In the genomic region with DNA sequence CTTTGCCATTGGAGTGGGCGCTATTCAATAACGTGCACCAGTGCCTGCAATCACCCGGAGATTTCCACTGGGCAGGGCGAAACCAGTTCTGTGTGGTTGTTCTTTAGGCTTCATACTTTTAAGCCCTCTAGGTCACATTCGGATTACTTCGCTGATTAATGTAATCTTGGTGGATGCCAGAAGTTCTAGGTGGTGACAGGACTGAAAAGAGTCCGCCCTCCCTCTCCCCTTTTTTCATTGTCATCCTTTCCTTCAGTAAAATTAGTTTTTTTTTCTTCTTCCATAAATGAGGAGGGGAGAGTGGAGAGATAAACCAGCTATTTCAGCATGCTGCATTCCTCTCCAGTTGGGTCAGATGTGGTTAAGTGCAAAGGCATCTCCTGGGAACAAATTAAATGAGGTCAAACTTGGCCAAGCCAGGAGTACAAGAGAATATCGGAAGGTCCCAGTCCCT, we compare ENCODE assay signal across 9 cellular contexts. TPM values are rescaled to one million over a fixed set of nuclear protein-coding genes. Genes with fewer than 3 reads are reported as not detected.
DNase-seq lines count a peak whose midpoint lies in the region; ATAC-seq, FAIRE-seq and TF ChIP-seq lines count a peak whose summit lies in the region.
"Had no signal": no experiment of that assay in that cellular context is flagged by ENCODE, and none has a peak within 500 bp of the region (broad histone marks: within the 10 kb centered on the region; RNA-seq: fewer than 3 reads in every experiment).

No MANE protein-coding gene starts in this region.

- H3K36me3 ChIP-seq in neural progenitor cell: no peaks in the 10 kb centered on the region

- no peaks in the 10 kb centered on the region for H3K4me1 ChIP-seq in neural progenitor cell

- H3K36me3 Mint-ChIP-seq in neural progenitor cell: no peaks in the 10 kb centered on the region
- H3K36me3 Mint-ChIP-seq: memory B cell had no signal

- H3K79me2 ChIP-seq in neural progenitor cell (ENCODE audit: low read depth): no peaks in the 10 kb centered on the region

- H3K4me3 ChIP-seq in AG10803 (ENCODE audit: low read length) (peak overlapping the region; percentile 53), fibroblast of the aortic adventitia (ENCODE audit: low read depth, low read length) (peak overlapping the region; percentile 56), neural progenitor cell (no peak overlapping the region)

- no peak for ATAC-seq in HG03139 (IDR thresholded peaks at IDR 0.05; ENCODE audit: unreplicated experiment)

- no peak overlapping the region for H3K4me3 Mint-ChIP-seq in neural progenitor cell
- H3K4me3 Mint-ChIP-seq: memory B cell had no signal

- FAIRE-seq in RCC 7860 (lab: Jason Lieb, UNC): peak; percentile 94

- no peaks in the 10 kb centered on the region for H3K27me3 Mint-ChIP-seq in neural progenitor cell (ENCODE audit: insufficient read depth, low read depth)

- H3K27ac Mint-ChIP-seq in neural progenitor cell: no peak overlapping the region
- H3K27ac Mint-ChIP-seq: memory B cell had no signal

- H3K27me3 ChIP-seq in neural progenitor cell: peaks cover 26% of the 10 kb centered on the region

- no peak overlapping the region for H3K27ac ChIP-seq in neural progenitor cell

- no peaks in the 10 kb centered on the region for H3K9me3 Mint-ChIP-seq in neural progenitor cell
- H3K9me3 Mint-ChIP-seq: memory B cell had no signal

- no peak overlapping the region for H3K9ac ChIP-seq in neural progenitor cell

- peak overlapping the region; percentile 47 for H3K4me2 ChIP-seq in neural progenitor cell

- DNase-seq in AG10803 (ENCODE audit: low read depth) (peak; percentile 92), RCC 7860 (ENCODE audit: low spot score) (peak; percentile 90), fibroblast of the aortic adventitia (ENCODE audit: low read depth) (peak; percentile 97), neural progenitor cell (ENCODE audit: low spot score) (no peak), NCI-H345 treated with DMSO at 0.1 percent for 48 hours (lab: John Stamatoyannopoulos, UW; ENCODE audit: unreplicated experiment) (no peak), NCI-H2227 (lab: John Stamatoyannopoulos, UW; ENCODE audit: unreplicated experiment) (no peak), SK-N-DZ (ENCODE audit: low spot score) (no peak)

- H3F3A ChIP-seq in neural progenitor cell (ENCODE audit: low read depth): no peaks in the 10 kb centered on the region

- H2AFZ ChIP-seq in neural progenitor cell (replicated peaks): peak overlapping the region; percentile 5

- TF ChIP-seq CTCF in AG10803 (conservative IDR thresholded peaks at IDR 0.05; ENCODE audit: low read length) (no peak), fibroblast of the aortic adventitia (IDR thresholded peaks at IDR 0.05; ENCODE audit: insufficient read depth, low read length) (no peak), neural progenitor cell (IDR thresholded peaks at IDR 0.05) (no peak)

- no peaks in the 10 kb centered on the region for H4K20me1 ChIP-seq in neural progenitor cell (ENCODE audit: low read depth)

- H3K4me1 Mint-ChIP-seq in neural progenitor cell: no peaks in the 10 kb centered on the region
- H3K4me1 Mint-ChIP-seq: memory B cell had no signal

- H3K9me3 ChIP-seq in neural progenitor cell (ENCODE audit: low read depth): no peaks in the 10 kb centered on the region

RNA-seq across cellular contexts. Expression of a gene that starts 2.3 kb away (rescaled TPM):
- total RNA-seq in fibroblast of the aortic adventitia (ENCODE audit: low replicate concordance) (not detected in 2 replicates), neural progenitor cell (ENCODE audit: low replicate concordance) (not detected in 2 replicates)
- polyA plus RNA-seq in SK-N-DZ (2014; cell fraction: cytosol; rRNA removed): not detected in 2 replicates
- not detected in 2 replicates for polyA plus RNA-seq in SK-N-DZ (2014; cell fraction: nucleus; rRNA removed)

Comparison
In these comparisons a context has a peak if more than half of its experiments do, and no peak if none do; other contexts are left out.
1. DNase-seq: peak in AG10803 (single experiment), RCC 7860 (single experiment) and fibroblast of the aortic adventitia (single experiment); none in neural progenitor cell (single experiment), NCI-H345 treated with DMSO at 0.1 percent for 48 hours (single experiment), NCI-H2227 (single experiment) and SK-N-DZ (single experiment).